13 cellular contexts compared by ENCODE assay signal in genomic region chr16:27113341-27113841, GRCh38. TPM values are rescaled to one million over a fixed set of nuclear protein-coding genes. Genes with fewer than 3 reads are reported as not detected.
A peak's percentile ranks its signal among the peaks of the same experiment; 100 is the strongest.
DNase-seq lines count a peak whose midpoint lies in the region; ATAC-seq and TF ChIP-seq lines count a peak whose summit lies in the region.
"Had no signal": no experiment of that assay in that cellular context is flagged by ENCODE, and none has a peak within 500 bp of the region (broad histone marks: within the 10 kb centered on the region; RNA-seq: fewer than 3 reads in every experiment).

No MANE protein-coding gene starts in this region.

- DNase-seq in GM13976 (ENCODE audit: low spot score) = peak; percentile 17
- peak; percentile 11 for DNase-seq in left kidney (ENCODE audit: low read depth, low spot score)
- DNase-seq in NCI-H2107 treated with DMSO at 0.1 percent for 48 hours (lab: John Stamatoyannopoulos, UW; ENCODE audit: unreplicated experiment) = no peak
- no peak for DNase-seq in esophagus muscularis mucosa (ENCODE audit: extremely low spot score)
- DNase-seq: activated CD4-positive, alpha-beta T cell treated with anti-CD3 and anti-CD28 coated beads, Interleukin-2, amount 10 ng/mL, durations not matched to agents 7 days and 5 days; C1 segment of cervical spinal cord; NCI-H774; uterus had no signal

- H3K27me3 ChIP-seq in esophagus muscularis mucosa = no peaks in the 10 kb centered on the region
- H3K27me3 ChIP-seq: uterus had no signal

- ATAC-seq in GM21360 (IDR thresholded peaks at IDR 0.05; ENCODE audit: unreplicated experiment) (peak; percentile 65), HG03159 (IDR thresholded peaks at IDR 0.05; ENCODE audit: unreplicated experiment) (peak; percentile 65), HG02840 (IDR thresholded peaks at IDR 0.05; ENCODE audit: low FRiP score, unreplicated experiment) (no peak), HG03565 (IDR thresholded peaks at IDR 0.05; ENCODE audit: unreplicated experiment) (no peak)

- 45% methylated on average over 8 of the region's 8 CpGs for WGBS in esophagus muscularis mucosa

- H3K4me1 ChIP-seq in esophagus muscularis mucosa = peaks cover 3 to 17% (median 15%) of the 10 kb centered on the region in 4 donors
- H3K4me1 ChIP-seq: uterus had no signal

- TF ChIP-seq EP300 in esophagus muscularis mucosa (IDR thresholded peaks at IDR 0.05) = no peak

- intact Hi-C loops in esophagus muscularis mucosa (cut with DNase I) = no loop called here

- no peak overlapping the region for H3K4me3 ChIP-seq in esophagus muscularis mucosa
- H3K4me3 ChIP-seq: uterus had no signal

- in situ Hi-C loops in GM13976 (cut with MboI; ENCODE audit: low sequenced_read_pairs, unreplicated experiment) = loop anchor here (25.0 kb wide), 1 partner anchor 1276 kb away; no protein-coding TSS in a partner anchor

- H3K9me3 ChIP-seq in esophagus muscularis mucosa = no peaks in the 10 kb centered on the region
- H3K9me3 ChIP-seq: uterus had no signal

- TF ChIP-seq CTCF in GM13976 (IDR thresholded peaks at IDR 0.05; ENCODE audit: borderline replicate concordance, control extremely low read depth, extremely low read depth, insufficient read depth, missing control alignments) (no peak), esophagus muscularis mucosa (IDR thresholded peaks at IDR 0.05) (no peak)

- H3K36me3 ChIP-seq in esophagus muscularis mucosa = no peaks in the 10 kb centered on the region
- H3K36me3 ChIP-seq: uterus had no signal

- no peak overlapping the region for H3K27ac ChIP-seq in esophagus muscularis mucosa (replicated peaks in 1 of 4)
- H3K27ac ChIP-seq: uterus had no signal

- no peak for TF ChIP-seq POLR2A in esophagus muscularis mucosa (IDR thresholded peaks at IDR 0.05; ENCODE audit: low read depth)

RNA-seq across cellular contexts. Expression of gene C16orf82, which starts 46.7 kb away (rescaled TPM):
- total RNA-seq in esophagus muscularis mucosa = not detected
- total RNA-seq: activated CD4-positive, alpha-beta T cell treated with anti-CD3 and anti-CD28 coated beads, Interleukin-2, amount 10 ng/mL, durations not matched to agents 7 days and 5 days; chondrocyte; uterus had no signal

Comparison
In these comparisons a context has a peak if more than half of its experiments do, and no peak if none do; other contexts are left out.
1. DNase-seq: peak in GM13976 (single experiment) and left kidney (single experiment); none in NCI-H2107 treated with DMSO at 0.1 percent for 48 hours (single experiment) and esophagus muscularis mucosa (single experiment).
2. ATAC-seq: peak in GM21360 (single experiment) and HG03159 (single experiment); none in HG02840 (single experiment) and HG03565 (single experiment).